ENCODE assay signal across 23 cellular contexts in the genomic region with DNA sequence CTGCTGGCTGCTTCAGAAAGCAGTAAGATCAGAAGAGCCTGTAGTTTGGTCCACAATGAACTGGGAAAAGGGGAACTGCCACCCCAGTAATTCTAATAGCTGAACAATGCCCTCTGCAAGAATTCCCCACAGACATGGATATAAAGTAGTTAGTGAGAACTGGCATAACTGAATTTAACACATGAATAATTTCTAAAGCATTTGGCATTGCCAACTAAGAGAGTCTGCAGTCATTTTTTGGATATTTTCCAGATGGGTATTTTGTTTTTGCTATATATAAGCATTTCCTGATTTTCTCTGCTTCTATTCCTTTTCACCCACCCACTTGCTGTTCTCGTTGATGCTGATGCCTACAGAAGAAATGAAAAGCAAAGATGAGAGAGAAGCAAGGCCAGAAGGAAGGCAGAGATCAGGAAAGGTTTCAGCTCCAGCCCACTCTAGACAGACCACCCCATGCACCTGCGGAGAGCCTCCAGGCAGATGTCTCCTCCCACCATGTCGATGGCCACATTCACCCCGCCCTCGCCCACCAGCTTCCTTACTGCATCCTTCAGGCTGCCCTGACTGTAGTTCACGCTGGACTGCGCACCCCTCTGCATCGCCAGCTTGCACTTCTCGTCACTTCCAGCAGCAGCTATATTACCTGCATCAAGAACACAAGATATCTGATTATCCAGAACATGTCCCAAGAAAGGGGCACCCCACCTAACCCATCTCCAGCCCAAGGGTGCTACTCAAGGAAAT. TPM values are rescaled to one million over a fixed set of nuclear protein-coding genes. Genes with fewer than 3 reads are reported as not detected.
A peak's percentile ranks its signal among the peaks of the same experiment; 100 is the strongest.
DNase-seq lines count a peak whose midpoint lies in the region; ATAC-seq and TF ChIP-seq lines count a peak whose summit lies in the region.
"Had no signal": no experiment of that assay in that cellular context is flagged by ENCODE, and none has a peak within 500 bp of the region (broad histone marks: within the 10 kb centered on the region; RNA-seq: fewer than 3 reads in every experiment).

No MANE protein-coding gene starts in this region.

- intact Hi-C loops in lower lobe of right lung (cut with DNase I): no loop called here

- H3K4me2 ChIP-seq in trophoblast cell (ENCODE audit: low read length): no peak overlapping the region
- H3K4me2 ChIP-seq: KMS-11 had no signal

- DNase-seq in NCI-H446 treated with DMSO at 0.1 percent for 48 hours (lab: John Stamatoyannopoulos, UW) (peak; percentile 76), chondrocyte (ENCODE audit: low spot score) (no peak), trophoblast cell (no peak), lower lobe of right lung (no peak)
- DNase-seq: Caco-2; CD8-positive, alpha-beta T cell; HCEC 1CT; MM.1S; NCI-H1048; NCI-H1417; NCI-H187; NCI-H524 treated with DMSO at 0.1 percent for 48 hours; NCI-H82; SHP77; SW 1271 had no signal

- no peaks in the 10 kb centered on the region for H3K9me3 Mint-ChIP-seq in chondrocyte (ENCODE audit: low read depth)
- H3K9me3 Mint-ChIP-seq: CD8-positive, alpha-beta T cell had no signal

- no peak overlapping the region for H2BK5ac ChIP-seq in trophoblast cell (ENCODE audit: low read depth, low read length, poor library complexity)

- H3K4me3 Mint-ChIP-seq in chondrocyte (ENCODE audit: unreplicated experiment): no peak overlapping the region
- H3K4me3 Mint-ChIP-seq: B cell; CD8-positive, alpha-beta T cell; IgD-negative memory B cell had no signal

- H2AFZ ChIP-seq in trophoblast cell (ENCODE audit: insufficient read depth, low read length, poor library complexity): no peak overlapping the region

- H3K4me3 ChIP-seq in trophoblast cell (ENCODE audit: low read depth, low read length): no peak overlapping the region
- no peak overlapping the region for H3K4me3 ChIP-seq in lower lobe of right lung

- H2AK5ac ChIP-seq in trophoblast cell (ENCODE audit: low read length): no peak overlapping the region

- H3K79me1 ChIP-seq in trophoblast cell (ENCODE audit: low read length): no peaks in the 10 kb centered on the region

- peaks cover 1% of the 10 kb centered on the region for H3K9me3 ChIP-seq in trophoblast cell (ENCODE audit: insufficient read depth, low read depth, low read length)
- H3K9me3 ChIP-seq in lower lobe of right lung: no peaks in the 10 kb centered on the region
- H3K9me3 ChIP-seq: Caco-2 had no signal

- no peak overlapping the region for H2BK12ac ChIP-seq in trophoblast cell (ENCODE audit: low read length)

- H3K4me1 Mint-ChIP-seq in chondrocyte (ENCODE audit: low read depth): peaks cover 27% of the 10 kb centered on the region
- H3K4me1 Mint-ChIP-seq: B cell, IgD-negative memory B cell had no signal

- no peak overlapping the region for H4K8ac ChIP-seq in trophoblast cell (ENCODE audit: low read depth, low read length)

- no CpG with 5 or more reads among the region's 9 CpGs for WGBS in trophoblast cell (ENCODE audit: extremely low coverage, insufficient coverage, insufficient read length)

- H3K27ac Mint-ChIP-seq in chondrocyte (ENCODE audit: unreplicated experiment): peak overlapping the region; percentile 30
- H3K27ac Mint-ChIP-seq: B cell; CD8-positive, alpha-beta T cell; IgD-negative memory B cell had no signal

- H3K27ac ChIP-seq in trophoblast cell (ENCODE audit: low read depth, low read length) (no peak overlapping the region), lower lobe of right lung (no peak overlapping the region)
- H3K27ac ChIP-seq: C4-2B, KMS-11, RWPE1 had no signal

- H3K18ac ChIP-seq in trophoblast cell (ENCODE audit: low read length): no peak overlapping the region

- H3K9ac ChIP-seq in trophoblast cell (ENCODE audit: low read length): no peak overlapping the region
- H3K9ac ChIP-seq: KMS-11 had no signal

- no peak overlapping the region for H4K91ac ChIP-seq in trophoblast cell (ENCODE audit: low read depth, low read length)

- H3K14ac ChIP-seq in trophoblast cell (ENCODE audit: low read length): no peak overlapping the region

- H3K4ac ChIP-seq in trophoblast cell (ENCODE audit: low read depth, low read length): no peak overlapping the region

- no peak overlapping the region for H3K23ac ChIP-seq in trophoblast cell (ENCODE audit: low read length)

- H3K36me3 ChIP-seq in trophoblast cell (ENCODE audit: control insufficient read depth in 1 of 2, insufficient read depth in 2 of 2, low read length in 2 of 2): no peaks in the 10 kb centered on the region
- peaks cover 28% of the 10 kb centered on the region for H3K36me3 ChIP-seq in lower lobe of right lung

- H3K79me2 ChIP-seq in trophoblast cell (ENCODE audit: control insufficient read depth, insufficient read depth, low read length, poor library complexity): no peaks in the 10 kb centered on the region

- no peaks in the 10 kb centered on the region for H3K27me3 Mint-ChIP-seq in chondrocyte (ENCODE audit: low read depth)

- ATAC-seq in GM19467 (IDR thresholded peaks at IDR 0.05; ENCODE audit: unreplicated experiment) (no peak), GM21619 (IDR thresholded peaks at IDR 0.05; ENCODE audit: unreplicated experiment) (no peak), lower lobe of right lung (no peak), GM21576 (IDR thresholded peaks at IDR 0.05; ENCODE audit: unreplicated experiment) (no peak)
- ATAC-seq: CD8-positive, alpha-beta T cell had no signal

- H3K4me1 ChIP-seq in trophoblast cell (ENCODE audit: control insufficient read depth in 1 of 2, insufficient read depth in 2 of 2, low read length in 2 of 2): no peaks in the 10 kb centered on the region
- H3K4me1 ChIP-seq in lower lobe of right lung: peaks cover 5% of the 10 kb centered on the region

- TF ChIP-seq CTCF in chondrocyte (IDR thresholded peaks at IDR 0.05) (no peak), lower lobe of right lung (IDR thresholded peaks at IDR 0.05) (no peak)

- H3K27me3 ChIP-seq in trophoblast cell (ENCODE audit: insufficient read depth, low read length) (no peaks in the 10 kb centered on the region), lower lobe of right lung (ENCODE audit: low read depth) (no peaks in the 10 kb centered on the region)

- no peak overlapping the region for H2BK120ac ChIP-seq in trophoblast cell (ENCODE audit: insufficient read depth, low read length, poor library complexity)

- peak overlapping the region; percentile 39 for H4K12ac ChIP-seq in trophoblast cell (ENCODE audit: low read depth, low read length)

- peaks cover under 1% of the 10 kb centered on the region for H3K36me3 Mint-ChIP-seq in chondrocyte (ENCODE audit: low read depth)
- H3K36me3 Mint-ChIP-seq: CD8-positive, alpha-beta T cell had no signal

RNA-seq across cellular contexts. Expression of gene SEC16B, which starts 55.9 kb away (rescaled TPM):
- total RNA-seq in chondrocyte (3.6 to 5.7 TPM (median 4.1 TPM) in 3 replicates), lower lobe of right lung (1.9 TPM)
- 0.11 and 0.12 TPM in 2 replicates for polyA plus RNA-seq in trophoblast cell (2013)
- total RNA-seq: CD8-positive, alpha-beta T cell had no signal
- polyA plus RNA-seq: IgD-negative memory B cell had no signal
